23 cellular contexts compared by ENCODE assay signal in genomic region chr15:65396965-65397317, GRCh38. TPM values are rescaled to one million over a fixed set of nuclear protein-coding genes. Genes with fewer than 3 reads are reported as not detected.
"Had no signal": no experiment of that assay in that cellular context is flagged by ENCODE, and none has a peak within 500 bp of the region (broad histone marks: within the 10 kb centered on the region; RNA-seq: fewer than 3 reads in every experiment).

No MANE protein-coding gene starts in this region.

- H3K9me3 Mint-ChIP-seq: activated naive CD8-positive, alpha-beta T cell treated with anti-CD3 and anti-CD28 coated beads, Interleukin-2, amount 10 ng/mL, durations not matched to agents 7 days and 5 days; naive B cell had no signal

- H3K27ac ChIP-seq: dorsolateral prefrontal cortex, esophagus squamous epithelium, lower lobe of right lung, spleen, suprapubic skin, upper lobe of right lung had no signal

- H3K4me1 ChIP-seq: lower lobe of right lung had no signal

- H3K36me3 ChIP-seq: esophagus squamous epithelium, lower lobe of right lung, spleen, suprapubic skin, upper lobe of right lung had no signal

- H3K4me3 Mint-ChIP-seq: activated naive CD8-positive, alpha-beta T cell treated with anti-CD3 and anti-CD28 coated beads, Interleukin-2, amount 10 ng/mL, durations not matched to agents 7 days and 5 days had no signal

- FAIRE-seq: bronchial epithelial cell, endometrium, TTC549 had no signal

- H3K36me3 Mint-ChIP-seq: activated naive CD8-positive, alpha-beta T cell treated with anti-CD3 and anti-CD28 coated beads, Interleukin-2, amount 10 ng/mL, durations not matched to agents 7 days and 5 days; naive B cell had no signal

- H3K4me3 ChIP-seq: dorsolateral prefrontal cortex, esophagus squamous epithelium, lower lobe of right lung, spleen, suprapubic skin, upper lobe of right lung had no signal

- H3K9me3 ChIP-seq: esophagus squamous epithelium, lower lobe of right lung, spleen, suprapubic skin, upper lobe of right lung had no signal

- DNase-seq: activated CD4-positive, alpha-beta T cell treated with anti-CD3 and anti-CD28 coated beads, Interleukin-2, amount 50 U/mL, for 1 hour; activated effector memory CD4-positive, alpha-beta T cell treated with Interleukin-2 at 50 U/mL for 16 hours; activated naive CD8-positive, alpha-beta T cell treated with anti-CD3 and anti-CD28 coated beads, Interleukin-2, amount 10 ng/mL, durations not matched to agents 7 days and 5 days; anterior cingulate cortex; dorsolateral prefrontal cortex; esophagus squamous epithelium; foreskin fibroblast; head of caudate nucleus; lower lobe of right lung; naive B cell; spleen; stimulated activated CD4-positive, alpha-beta T cell treated with anti-CD3 and anti-CD28 coated beads, Interleukin-2, amount 100 ng/mL, for 24 hours; stimulated activated naive CD4-positive, alpha-beta T cell treated with Interleukin-2 at 50 U/mL for 16 hours; T-helper 2 cell; upper lobe of right lung had no signal

- H3K27ac Mint-ChIP-seq: activated naive CD8-positive, alpha-beta T cell treated with anti-CD3 and anti-CD28 coated beads, Interleukin-2, amount 10 ng/mL, durations not matched to agents 7 days and 5 days had no signal

RNA-seq across cellular contexts. Expression of gene IGDCC3, which starts 19.1 kb away (rescaled TPM):
- total RNA-seq: activated CD8-positive, alpha-beta memory T cell treated with anti-CD3 and anti-CD28 coated beads for 36 hours; activated naive CD8-positive, alpha-beta T cell treated with anti-CD3 and anti-CD28 coated beads, Interleukin-2, amount 10 ng/mL, durations not matched to agents 7 days and 5 days; bronchial epithelial cell; esophagus squamous epithelium; lower lobe of right lung; omental fat pad; pulmonary artery endothelial cell; sciatic nerve; suprapubic skin; upper lobe of right lung had no signal
